25 cellular contexts compared by ENCODE assay signal in genomic region chr17:37839196-37839978, GRCh38.
"Had no signal": no experiment of that assay in that cellular context is flagged by ENCODE, and none has a peak within 500 bp of the region (broad histone marks: within the 10 kb centered on the region; RNA-seq: fewer than 3 reads in every experiment).

No MANE protein-coding gene starts in this region.

- H3K9me3 ChIP-seq: heart right ventricle, left ventricle myocardium inferior, pancreas, prostate gland, sigmoid colon, spleen, stomach, testis, thyroid gland, transverse colon, upper lobe of right lung had no signal

- H3K36me3 ChIP-seq: heart right ventricle, left ventricle myocardium inferior, neural progenitor cell, pancreas, prostate gland, sigmoid colon, spleen, stomach, thyroid gland, transverse colon, upper lobe of right lung had no signal

- H3K4me1 ChIP-seq: pancreas, prostate gland, testis, thyroid gland had no signal

- H3K4me3 Mint-ChIP-seq: memory B cell; natural killer cell; nephron progenitor cell; neural progenitor cell; stimulated activated naive B cell treated with anti-CD40 and anti-IgM and Interleukin-4, amounts not matched to agents 10 μg/mL and 1 μg/mL and 100 μg/mL, for 72 hours had no signal

- ATAC-seq: heart right ventricle; natural killer cell; pancreas; right cardiac atrium; stimulated activated naive B cell treated with anti-CD40 and anti-IgM and Interleukin-4, amounts not matched to agents 10 μg/mL and 1 μg/mL and 100 μg/mL, for 72 hours; stimulated activated naive CD8-positive, alpha-beta T cell treated with anti-CD3 and anti-CD28 coated beads, Interleukin-15, Interleukin-2, amounts not matched to agents 100 U/mL and 50 U/mL, for 24 hours; upper lobe of right lung had no signal

- H3K27ac Mint-ChIP-seq: memory B cell, natural killer cell, nephron progenitor cell, neural progenitor cell had no signal

- H2AFZ ChIP-seq: hepatocyte, neural progenitor cell had no signal

- H3K27ac ChIP-seq: heart right ventricle, hepatocyte, left ventricle myocardium inferior, neural progenitor cell, pancreas, prostate gland, sigmoid colon, spleen, stomach, testis, thyroid gland, transverse colon, upper lobe of right lung had no signal

- H3K9me3 Mint-ChIP-seq: memory B cell; naive B cell; natural killer cell; nephron progenitor cell; neural progenitor cell; stimulated activated naive B cell treated with anti-CD40 and anti-IgM and Interleukin-4, amounts not matched to agents 10 μg/mL and 1 μg/mL and 100 μg/mL, for 72 hours had no signal

- DNase-seq: heart right ventricle; islet precursor cell; left ventricle myocardium inferior; naive B cell; natural killer cell; nephron progenitor cell; pancreas; posterior cingulate gyrus; retina; right cardiac atrium; sigmoid colon; small intestine; spleen; stimulated activated CD4-positive, alpha-beta T cell treated with anti-CD3 and anti-CD28 coated beads, Interleukin-4, amount 100 ng/mL, for 4 hours; stimulated activated naive B cell treated with anti-CD40 and anti-IgM and Interleukin-4, amounts not matched to agents 10 μg/mL and 1 μg/mL and 100 μg/mL, for 72 hours; stimulated activated naive CD8-positive, alpha-beta T cell treated with anti-CD3 and anti-CD28 coated beads, Interleukin-15, Interleukin-2, amounts not matched to agents 100 U/mL and 50 U/mL, for 24 hours; stomach; testis; thyroid gland; transverse colon; upper lobe of right lung had no signal

- H3K27me3 ChIP-seq: hepatocyte, testis, thyroid gland had no signal

- H3K4me1 Mint-ChIP-seq: nephron progenitor cell had no signal

- H3K79me2 ChIP-seq: hepatocyte had no signal

- H3K9ac ChIP-seq: neural progenitor cell had no signal

- H3K36me3 Mint-ChIP-seq: memory B cell; naive B cell; natural killer cell; neural progenitor cell; stimulated activated naive B cell treated with anti-CD40 and anti-IgM and Interleukin-4, amounts not matched to agents 10 μg/mL and 1 μg/mL and 100 μg/mL, for 72 hours had no signal

- H3K4me3 ChIP-seq: heart right ventricle, hepatocyte, left ventricle myocardium inferior, neural progenitor cell, pancreas, prostate gland, sigmoid colon, spleen, stomach, testis, thyroid gland, transverse colon, upper lobe of right lung had no signal

- H3K4me2 ChIP-seq: hepatocyte, neural progenitor cell had no signal
